Comparison of ENCODE assay signal across 7 cellular contexts in genomic region chr12:13173537-13173936, GRCh38. TPM values are rescaled to one million over a fixed set of nuclear protein-coding genes. Genes with fewer than 3 reads are reported as not detected.
DNase-seq lines count a peak whose midpoint lies in the region; ATAC-seq and TF ChIP-seq lines count a peak whose summit lies in the region.

No MANE protein-coding gene starts in this region.

- peaks cover 0 to 7% of the 10 kb centered on the region in 2 donors for H3K4me1 ChIP-seq in mucosa of rectum (ENCODE audit: control insufficient read depth in 2 of 2, insufficient read depth in 2 of 2, low read length in 2 of 2)

- peaks cover 40% of the 10 kb centered on the region for H3K4me1 Mint-ChIP-seq in dendritic cell treated with granulocyte-macrophage colony-stimulating factor and Interleukin-4, amounts not matched to agents 40 ng/mL and 50 ng/mL, for 4 days (ENCODE audit: low read depth)

- peak overlapping the region; percentile 65 for H3K27ac Mint-ChIP-seq in dendritic cell treated with granulocyte-macrophage colony-stimulating factor and Interleukin-4, amounts not matched to agents 40 ng/mL and 50 ng/mL, for 4 days

- intact Hi-C loops in dendritic cell treated with granulocyte-macrophage colony-stimulating factor and Interleukin-4, amounts not matched to agents 40 ng/mL and 50 ng/mL, for 4 days (cut with micrococcal nuclease): no loop called here

- no peak overlapping the region for H3K9ac ChIP-seq in mucosa of rectum (ENCODE audit: low read depth in 1 of 2, low read length in 2 of 2)

- H3K27me3 ChIP-seq in mucosa of rectum (ENCODE audit: control insufficient read depth in 2 of 2, insufficient read depth in 2 of 2, low read length in 2 of 2): peaks cover 0 to 2% of the 10 kb centered on the region in 2 donors

- peak overlapping the region; percentile 8; the same call in 1 of the 2 replicates for H3K4me3 ChIP-seq in HFF-Myc (replicated peaks; ENCODE audit: low read depth, low read length)
- no peak overlapping the region for H3K4me3 ChIP-seq in mucosa of rectum (ENCODE audit: low read length in 2 of 2)

- no peaks in the 10 kb centered on the region for H3K9me3 ChIP-seq in mucosa of rectum (ENCODE audit: control insufficient read depth in 2 of 2, low read length in 2 of 2)

- ATAC-seq in GM18519 (IDR thresholded peaks at IDR 0.05; ENCODE audit: low FRiP score, unreplicated experiment): peak; percentile 90
- ATAC-seq in left lobe of liver: no peak

- no peaks in the 10 kb centered on the region for H3K36me3 Mint-ChIP-seq in dendritic cell treated with granulocyte-macrophage colony-stimulating factor and Interleukin-4, amounts not matched to agents 40 ng/mL and 50 ng/mL, for 4 days (ENCODE audit: low read depth)

- H3K27me3 Mint-ChIP-seq in dendritic cell treated with granulocyte-macrophage colony-stimulating factor and Interleukin-4, amounts not matched to agents 40 ng/mL and 50 ng/mL, for 4 days: peaks cover 15% of the 10 kb centered on the region

- DNase-seq in HFF-Myc (ENCODE audit: extremely low read depth, low read depth) (peak; percentile 71), NAMALWA (ENCODE audit: low spot score) (peak; percentile 36), left lobe of liver (ENCODE audit: low spot score) (no peak), SK-N-DZ (ENCODE audit: low spot score) (no peak)

- peak overlapping the region; percentile 2 to 52 for H3K27ac ChIP-seq in mucosa of rectum (ENCODE audit: low read depth in 2 of 2, low read length in 2 of 2)

- no peak overlapping the region for H3K4me3 Mint-ChIP-seq in dendritic cell treated with granulocyte-macrophage colony-stimulating factor and Interleukin-4, amounts not matched to agents 40 ng/mL and 50 ng/mL, for 4 days

- TF ChIP-seq CTCF in HFF-Myc (IDR thresholded peaks at IDR 0.05; ENCODE audit: low read depth, low read length, missing control alignments): no peak

- no peaks in the 10 kb centered on the region for H3K9me3 Mint-ChIP-seq in dendritic cell treated with granulocyte-macrophage colony-stimulating factor and Interleukin-4, amounts not matched to agents 40 ng/mL and 50 ng/mL, for 4 days

- no peaks in the 10 kb centered on the region for H3K36me3 ChIP-seq in mucosa of rectum (ENCODE audit: control insufficient read depth in 2 of 2, insufficient read depth in 2 of 2, low read length in 2 of 2)

RNA-seq across cellular contexts. Expression of gene EMP1, which starts 23.0 kb away (rescaled TPM):
- total RNA-seq in left lobe of liver: 11.6 TPM
- 0.02 TPM in 1 of 2 replicates, not detected in the other for polyA plus RNA-seq in SK-N-DZ (2014; cell fraction: cytosol; rRNA removed)
- polyA plus RNA-seq in SK-N-DZ (2014; cell fraction: nucleus; rRNA removed): 0.06 TPM in 1 of 2 replicates, not detected in the other

Comparison
In these comparisons a context has a peak if more than half of its experiments do, and no peak if none do; other contexts are left out.
1. DNase-seq: peak in HFF-Myc (single experiment) and NAMALWA (single experiment); none in left lobe of liver (single experiment) and SK-N-DZ (single experiment).